ENCODE assay signal across 2 cellular contexts in genomic region chr4:129094347-129094746, GRCh38.
TF ChIP-seq lines count a peak whose summit lies in the region.

No MANE protein-coding gene starts in this region.

TF ChIP-seq in SK-N-SH, 30 proteins besides CTCF, POLR2A, EP300 and RAD21 (continued from another document):
- no peak for TF ChIP-seq USF1 (IDR thresholded peaks at IDR 0.05; ENCODE audit: borderline replicate concordance, low read depth)
- no peak for TF ChIP-seq YY1 (IDR thresholded peaks at IDR 0.05; ENCODE audit: low read depth)
- no peak for TF ChIP-seq JUND (IDR thresholded peaks at IDR 0.05)
- TF ChIP-seq REST (IDR thresholded peaks at IDR 0.05; ENCODE audit: low read depth, low read length) = no peak
- no peak for TF ChIP-seq MXI1 (IDR thresholded peaks at IDR 0.05; ENCODE audit: low read depth, low read length)
- TF ChIP-seq GATA2 (CRISPR knock-in tag; IDR thresholded peaks at IDR 0.05) = no peak
- TF ChIP-seq FOXM1 (IDR thresholded peaks at IDR 0.05; ENCODE audit: low read depth) = no peak
- TF ChIP-seq IRF3 (IDR thresholded peaks at IDR 0.05; ENCODE audit: low read depth, low read length) = no peak
TF ChIP-seq in SK-N-SH: peak in this region for 0.

TF ChIP-seq in SK-N-SH treated with all-trans-retinoic acid at 6 μM for 48 hours, 23 proteins besides CTCF, POLR2A, EP300 and RAD21 (continued from another document):
- TF ChIP-seq PPARA (CRISPR knock-in tag; IDR thresholded peaks at IDR 0.05; ENCODE audit: borderline replicate concordance) (no peak), OSR1 (CRISPR knock-in tag; IDR thresholded peaks at IDR 0.05) (no peak), TCF4 (CRISPR knock-in tag; IDR thresholded peaks at IDR 0.05; ENCODE audit: borderline replicate concordance) (no peak), RARB (CRISPR knock-in tag; IDR thresholded peaks at IDR 0.05) (no peak)
